19 cellular contexts compared by ENCODE assay signal in genomic region chr3:14181253-14181652, GRCh38.
"Had no signal": no experiment of that assay in that cellular context is flagged by ENCODE, and none has a peak within 500 bp of the region (broad histone marks: within the 10 kb centered on the region; RNA-seq: fewer than 3 reads in every experiment).

No MANE protein-coding gene starts in this region.

- H3K9me3 Mint-ChIP-seq: activated CD4-positive, alpha-beta memory T cell treated with anti-CD3 and anti-CD28 coated beads for 36 hours; activated naive CD4-positive, alpha-beta T cell treated with anti-CD3 and anti-CD28 coated beads for 36 hours; dendritic cell treated with granulocyte-macrophage colony-stimulating factor and Interleukin-4, amounts not matched to agents 40 ng/mL and 50 ng/mL, for 4 days; memory B cell; stimulated activated naive CD8-positive, alpha-beta T cell treated with anti-CD3 and anti-CD28 coated beads, Interleukin-15, Interleukin-2, amounts not matched to agents 100 ng/mL and 50 ng/mL, for 24 hours had no signal

- DNase-seq: activated CD4-positive, alpha-beta memory T cell treated with anti-CD3 and anti-CD28 coated beads for 36 hours; activated CD4-positive, alpha-beta T cell treated with anti-CD3 and anti-CD28 coated beads for 48 hours; activated effector memory CD4-positive, alpha-beta T cell treated with Interleukin-2 at 50 U/mL for 16 hours; activated naive CD4-positive, alpha-beta T cell treated with anti-CD3 and anti-CD28 coated beads for 36 hours; activated T-cell treated with anti-CD3 and anti-CD28 coated beads, Interleukin-2, amount 50 U/mL, for 48 hours; effector CD4-positive, alpha-beta T cell; foreskin fibroblast; heart right ventricle; islet precursor cell; left colon; right cardiac atrium; stimulated activated CD4-positive, alpha-beta T cell treated with anti-CD3 and anti-CD28 coated beads, Interleukin-12 subunit alpha, Interleukin-12 subunit beta, amount 100 ng/mL, for 4 hours; substantia nigra; T-helper 2 cell; tibial artery had no signal

- H3K4me3 ChIP-seq: cardiac muscle cell, heart right ventricle, tibial artery had no signal

- H3K27ac ChIP-seq: cardiac muscle cell, heart right ventricle, tibial artery had no signal

- ATAC-seq: heart right ventricle, left colon, right cardiac atrium had no signal

- H3K4me3 Mint-ChIP-seq: activated CD4-positive, alpha-beta memory T cell treated with anti-CD3 and anti-CD28 coated beads for 36 hours; activated naive CD4-positive, alpha-beta T cell treated with anti-CD3 and anti-CD28 coated beads for 36 hours; dendritic cell treated with granulocyte-macrophage colony-stimulating factor and Interleukin-4, amounts not matched to agents 40 ng/mL and 50 ng/mL, for 4 days; memory B cell; stimulated activated naive CD8-positive, alpha-beta T cell treated with anti-CD3 and anti-CD28 coated beads, Interleukin-15, Interleukin-2, amounts not matched to agents 100 ng/mL and 50 ng/mL, for 24 hours had no signal

- H3K27ac Mint-ChIP-seq: activated CD4-positive, alpha-beta memory T cell treated with anti-CD3 and anti-CD28 coated beads for 36 hours; activated naive CD4-positive, alpha-beta T cell treated with anti-CD3 and anti-CD28 coated beads for 36 hours; dendritic cell treated with granulocyte-macrophage colony-stimulating factor and Interleukin-4, amounts not matched to agents 40 ng/mL and 50 ng/mL, for 4 days; memory B cell; stimulated activated naive CD8-positive, alpha-beta T cell treated with anti-CD3 and anti-CD28 coated beads, Interleukin-15, Interleukin-2, amounts not matched to agents 100 ng/mL and 50 ng/mL, for 24 hours had no signal

- H3K9me3 ChIP-seq: heart right ventricle, tibial artery had no signal

- H3K27me3 Mint-ChIP-seq: activated CD4-positive, alpha-beta memory T cell treated with anti-CD3 and anti-CD28 coated beads for 36 hours; dendritic cell treated with granulocyte-macrophage colony-stimulating factor and Interleukin-4, amounts not matched to agents 40 ng/mL and 50 ng/mL, for 4 days; memory B cell; stimulated activated naive CD8-positive, alpha-beta T cell treated with anti-CD3 and anti-CD28 coated beads, Interleukin-15, Interleukin-2, amounts not matched to agents 100 ng/mL and 50 ng/mL, for 24 hours had no signal

- H3K27me3 ChIP-seq: cardiac muscle cell, heart right ventricle, tibial artery had no signal
